1 cellular context compared by ENCODE assay signal in genomic region chr12:107379852-107380567, GRCh38.
TF ChIP-seq lines count a peak whose summit lies in the region.

No MANE protein-coding gene starts in this region.

TF ChIP-seq in HepG2, 621 proteins besides CTCF, POLR2A, EP300 and RAD21 (continued from another document and continues in another):
- TF ChIP-seq BRF2 (CRISPR knock-in tag; IDR thresholded peaks at IDR 0.05) (no peak), ZNF768 (CRISPR knock-in tag; IDR thresholded peaks at IDR 0.05) (no peak), REPIN1 (CRISPR knock-in tag; IDR thresholded peaks at IDR 0.05; ENCODE audit: borderline replicate concordance, low read depth) (no peak), KLF15 (CRISPR knock-in tag; IDR thresholded peaks at IDR 0.05; ENCODE audit: borderline replicate concordance) (no peak), NBN (conservative IDR thresholded peaks at IDR 0.05) (no peak), KLF11 (CRISPR knock-in tag; IDR thresholded peaks at IDR 0.05) (no peak), SOX13 (IDR thresholded peaks at IDR 0.05) (peak; percentile 63), SOX13 (CRISPR knock-in tag; conservative IDR thresholded peaks at IDR 0.05 in 1 of 2, IDR thresholded peaks at IDR 0.05 in 1 of 2) (peak in 1 of 2 experiments; percentile 75; a peak in 2 of 4 replicates), ATF1 (CRISPR knock-in tag; IDR thresholded peaks at IDR 0.05) (0 out of 2 replicates have a peak, but pooled peaks have one; percentile 12), ZNF644 (CRISPR knock-in tag; IDR thresholded peaks at IDR 0.05; ENCODE audit: low read depth) (no peak), GZF1 (CRISPR knock-in tag; IDR thresholded peaks at IDR 0.05) (no peak), TIGD3 (CRISPR knock-in tag; IDR thresholded peaks at IDR 0.05; ENCODE audit: borderline replicate concordance) (no peak), ZMAT3 (CRISPR knock-in tag; conservative IDR thresholded peaks at IDR 0.05) (no peak), CENPT (CRISPR knock-in tag; IDR thresholded peaks at IDR 0.05; ENCODE audit: low read depth) (no peak), ZNF788 (CRISPR knock-in tag; IDR thresholded peaks at IDR 0.05; ENCODE audit: borderline replicate concordance) (no peak), KLF12 (CRISPR knock-in tag; IDR thresholded peaks at IDR 0.05; ENCODE audit: borderline replicate concordance) (no peak), SNAPC5 (CRISPR knock-in tag; IDR thresholded peaks at IDR 0.05; ENCODE audit: borderline replicate concordance) (no peak), SP5 (CRISPR knock-in tag; IDR thresholded peaks at IDR 0.05; ENCODE audit: borderline replicate concordance, low read depth) (0 out of 2 replicates have a peak, but pooled peaks have one; percentile 70), WIZ (CRISPR knock-in tag; IDR thresholded peaks at IDR 0.05) (no peak), SUZ12 (IDR thresholded peaks at IDR 0.05; ENCODE audit: low read depth, low read length) (no peak), ZMYM2 (CRISPR knock-in tag; IDR thresholded peaks at IDR 0.05) (no peak), RFXAP (CRISPR knock-in tag; IDR thresholded peaks at IDR 0.05; ENCODE audit: borderline replicate concordance) (no peak), ZSCAN29 (CRISPR knock-in tag; conservative IDR thresholded peaks at IDR 0.05) (no peak), SRSF4 (IDR thresholded peaks at IDR 0.05; ENCODE audit: low read depth, low read length, poor library complexity, severe bottlenecking) (no peak), ZBTB20 (CRISPR knock-in tag; IDR thresholded peaks at IDR 0.05; ENCODE audit: borderline replicate concordance, low read depth) (no peak), FOXK1 (CRISPR knock-in tag; IDR thresholded peaks at IDR 0.05; ENCODE audit: borderline replicate concordance, low read depth) (peak; percentile 84; the same call in 1 of the 2 replicates), AHDC1 (CRISPR knock-in tag; IDR thresholded peaks at IDR 0.05; ENCODE audit: borderline replicate concordance) (0 out of 2 replicates have a peak, but pooled peaks have one; percentile 31), ELF4 (CRISPR knock-in tag; IDR thresholded peaks at IDR 0.05; ENCODE audit: borderline replicate concordance) (no peak), ZNF687 (CRISPR knock-in tag; IDR thresholded peaks at IDR 0.05) (no peak), ONECUT2 (CRISPR knock-in tag; IDR thresholded peaks at IDR 0.05) (peak; percentile 94), SMARCC2 (IDR thresholded peaks at IDR 0.05) (no peak), MED8 (CRISPR knock-in tag; IDR thresholded peaks at IDR 0.05; ENCODE audit: insufficient replicate concordance) (no peak), ZNF746 (CRISPR knock-in tag; IDR thresholded peaks at IDR 0.05) (no peak), ZNF7 (CRISPR knock-in tag; IDR thresholded peaks at IDR 0.05) (no peak), ZNF563 (CRISPR knock-in tag; IDR thresholded peaks at IDR 0.05) (no peak), ZNF292 (CRISPR knock-in tag; IDR thresholded peaks at IDR 0.05; ENCODE audit: borderline replicate concordance, low read depth) (no peak), ISL2 (CRISPR knock-in tag; IDR thresholded peaks at IDR 0.05) (no peak), ZKSCAN1 (IDR thresholded peaks at IDR 0.05; ENCODE audit: low read length) (no peak), ZBTB49 (CRISPR knock-in tag; IDR thresholded peaks at IDR 0.05; ENCODE audit: borderline replicate concordance) (no peak), DRAP1 (CRISPR knock-in tag; IDR thresholded peaks at IDR 0.05) (no peak)
- TF ChIP-seq, protein P1, sequence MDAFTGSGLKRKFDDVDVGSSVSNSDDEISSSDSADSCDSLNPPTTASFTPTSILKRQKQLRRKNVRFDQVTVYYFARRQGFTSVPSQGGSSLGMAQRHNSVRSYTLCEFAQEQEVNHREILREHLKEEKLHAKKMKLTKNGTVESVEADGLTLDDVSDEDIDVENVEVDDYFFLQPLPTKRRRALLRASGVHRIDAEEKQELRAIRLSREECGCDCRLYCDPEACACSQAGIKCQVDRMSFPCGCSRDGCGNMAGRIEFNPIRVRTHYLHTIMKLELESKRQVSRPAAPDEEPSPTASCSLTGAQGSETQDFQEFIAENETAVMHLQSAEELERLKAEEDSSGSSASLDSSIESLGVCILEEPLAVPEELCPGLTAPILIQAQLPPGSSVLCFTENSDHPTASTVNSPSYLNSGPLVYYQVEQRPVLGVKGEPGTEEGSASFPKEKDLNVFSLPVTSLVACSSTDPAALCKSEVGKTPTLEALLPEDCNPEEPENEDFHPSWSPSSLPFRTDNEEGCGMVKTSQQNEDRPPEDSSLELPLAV (CRISPR knock-in tag; conservative IDR thresholded peaks at IDR 0.05; ENCODE audit: low read depth) = no peak
- TF ChIP-seq, protein P2, sequence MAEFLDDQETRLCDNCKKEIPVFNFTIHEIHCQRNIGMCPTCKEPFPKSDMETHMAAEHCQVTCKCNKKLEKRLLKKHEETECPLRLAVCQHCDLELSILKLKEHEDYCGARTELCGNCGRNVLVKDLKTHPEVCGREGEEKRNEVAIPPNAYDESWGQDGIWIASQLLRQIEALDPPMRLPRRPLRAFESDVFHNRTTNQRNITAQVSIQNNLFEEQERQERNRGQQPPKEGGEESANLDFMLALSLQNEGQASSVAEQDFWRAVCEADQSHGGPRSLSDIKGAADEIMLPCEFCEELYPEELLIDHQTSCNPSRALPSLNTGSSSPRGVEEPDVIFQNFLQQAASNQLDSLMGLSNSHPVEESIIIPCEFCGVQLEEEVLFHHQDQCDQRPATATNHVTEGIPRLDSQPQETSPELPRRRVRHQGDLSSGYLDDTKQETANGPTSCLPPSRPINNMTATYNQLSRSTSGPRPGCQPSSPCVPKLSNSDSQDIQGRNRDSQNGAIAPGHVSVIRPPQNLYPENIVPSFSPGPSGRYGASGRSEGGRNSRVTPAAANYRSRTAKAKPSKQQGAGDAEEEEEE (CRISPR knock-in tag; IDR thresholded peaks at IDR 0.05; ENCODE audit: borderline replicate concordance) = no peak
